22 cellular contexts compared by ENCODE assay signal in the genomic region with DNA sequence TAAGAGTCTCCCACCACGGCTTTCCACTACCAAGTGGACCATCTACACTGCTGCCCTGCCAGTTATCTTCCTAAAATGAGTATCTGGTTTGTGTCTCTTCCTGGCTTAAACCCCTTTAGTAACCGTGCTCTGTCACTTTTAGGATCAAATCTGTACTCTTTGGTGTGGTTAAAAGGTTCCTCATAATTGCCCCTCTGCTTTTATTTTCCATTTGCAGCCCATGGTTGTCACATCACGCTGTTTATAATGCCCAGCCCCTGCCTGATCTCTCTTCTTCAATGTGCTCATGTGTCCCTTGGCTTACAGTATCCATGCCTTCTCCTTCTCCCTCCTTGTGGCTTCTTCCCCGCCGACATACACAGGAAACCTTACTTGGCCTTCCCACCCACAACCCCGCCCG.
DNase-seq lines count a peak whose midpoint lies in the region; ATAC-seq, FAIRE-seq and TF ChIP-seq lines count a peak whose summit lies in the region.
"Had no signal": no experiment of that assay in that cellular context is flagged by ENCODE, and none has a peak within 500 bp of the region (broad histone marks: within the 10 kb centered on the region; RNA-seq: fewer than 3 reads in every experiment).

No MANE protein-coding gene starts in this region.

- TF ChIP-seq RAD21 in GM12878 (IDR thresholded peaks at IDR 0.05; ENCODE audit: insufficient read depth, low read depth, low read length), result no peak

- SMC1A ChIA-PET in GM12878 (lab: Charles Lee; ENCODE audit: uncharacterized antibody, unreplicated experiment), result no interaction called here

- POLR2A ChIA-PET in GM12878 (lab: Charles Lee), result no interaction called here

- TF ChIP-seq CTCF in GM12878 (IDR thresholded peaks at IDR 0.05 in 2 of 3, conservative IDR thresholded peaks at IDR 0.05 in 1 of 3; ENCODE audit: control insufficient read depth in 2 of 3, extremely low read depth in 1 of 3, insufficient read depth in 1 of 3, low read depth in 3 of 3, low read length in 3 of 3), result no peak

- no peaks in the 10 kb centered on the region for H3K36me3 ChIP-seq in GM12878 (ENCODE audit: control insufficient read depth in 2 of 2, insufficient read depth in 2 of 2, low read length in 1 of 2)

- BruUV-seq in GM12878 (replicated peaks; lab: Mats Ljungman, UMichigan), result no TSS peak

- CTCF ChIA-PET in GM12878 (lab: Yijun Ruan, JAX), result no interaction called here

- RAD21 ChIA-PET in GM12878 (lab: Charles Lee; ENCODE audit: unreplicated experiment), result interaction anchor here (1.6 kb wide), 1 partner anchor 10 kb away, joined by 3 read pairs; no protein-coding TSS in a partner anchor

- no peaks in the 10 kb centered on the region for H4K20me1 ChIP-seq in GM12878 (ENCODE audit: control insufficient read depth, insufficient read depth)

- H3K4me2 ChIP-seq in GM12878 (ENCODE audit: control insufficient read depth, insufficient read depth), result no peak overlapping the region
- H3K4me2 ChIP-seq: A549 had no signal

- peaks cover 15% of the 10 kb centered on the region for H3K4me1 Mint-ChIP-seq in stimulated activated effector memory CD8-positive, alpha-beta T cell treated with anti-CD3 and anti-CD28 coated beads, Interleukin-12 subunit alpha, Interleukin-12 subunit beta, amount 100 ng/mL, for 72 hours
- H3K4me1 Mint-ChIP-seq: B cell had no signal

- TF ChIP-seq POLR2A in GM12878 (IDR thresholded peaks at IDR 0.05; ENCODE audit: low read depth, low read length), result no peak

- DNase-seq in GM18507 (ENCODE audit: extremely low spot score, insufficient read length, low read depth) (no peak), OCI-M1 (lab: John Stamatoyannopoulos, UW) (peak; percentile 32), GM12878 (ENCODE audit: low read depth, low spot score) (no peak), medulla oblongata (ENCODE audit: extremely low spot score) (no peak), DMS 273 (lab: John Stamatoyannopoulos, UW; ENCODE audit: unreplicated experiment) (no peak)
- DNase-seq in stimulated activated effector memory CD8-positive, alpha-beta T cell treated with anti-CD3 and anti-CD28 coated beads, Interleukin-12 subunit alpha, Interleukin-12 subunit beta, amount 100 ng/mL, for 72 hours (ENCODE audit: low spot score in 2 of 2), result no peak
- DNase-seq: DMS53, EL, GF-D8, H7, KBM-7, NCI-H1105, NCI-H146, NCI-H2029, NCI-H2171, NCI-H524 treated with DMSO at 0.1 percent for 48 hours had no signal

- peak; percentile 70 for FAIRE-seq in GM18507 (lab: Jason Lieb, UNC)
- FAIRE-seq in GM12878 (lab: Jason Lieb, UNC), result no peak
- FAIRE-seq: A549 had no signal

- TF ChIP-seq EP300 in GM12878 (IDR thresholded peaks at IDR 0.05; ENCODE audit: borderline replicate concordance in 1 of 2, control insufficient read depth in 1 of 2, low read depth in 2 of 2, low read length in 2 of 2), result no peak

- H3K4me1 ChIP-seq in GM12878 (ENCODE audit: control insufficient read depth, insufficient read depth, low read length), result no peaks in the 10 kb centered on the region

- no peaks in the 10 kb centered on the region for H3K9me3 Mint-ChIP-seq in stimulated activated effector memory CD8-positive, alpha-beta T cell treated with anti-CD3 and anti-CD28 coated beads, Interleukin-12 subunit alpha, Interleukin-12 subunit beta, amount 100 ng/mL, for 72 hours

- H2AFZ ChIP-seq in GM12878 (ENCODE audit: control insufficient read depth, low read depth, low read length), result no peak overlapping the region

- no peak overlapping the region for H3K9ac ChIP-seq in GM12878 (ENCODE audit: control insufficient read depth, insufficient read depth, low read length)

- H3K4me3 ChIP-seq in GM12878, result no peak overlapping the region
- H3K4me3 ChIP-seq: A549, SJSA1 had no signal

- H3K36me3 Mint-ChIP-seq in stimulated activated effector memory CD8-positive, alpha-beta T cell treated with anti-CD3 and anti-CD28 coated beads, Interleukin-12 subunit alpha, Interleukin-12 subunit beta, amount 100 ng/mL, for 72 hours, result no peaks in the 10 kb centered on the region
- H3K36me3 Mint-ChIP-seq: CD14-positive monocyte had no signal

- intact Hi-C loops in GM12878 (cut with micrococcal nuclease; ENCODE audit: unreplicated experiment), result no loop called here

- ATAC-seq in GM12878 (no peak), HG02885 (IDR thresholded peaks at IDR 0.05; ENCODE audit: poor library complexity, unreplicated experiment) (no peak)
- peak; percentile 32 for ATAC-seq in stimulated activated effector memory CD8-positive, alpha-beta T cell treated with anti-CD3 and anti-CD28 coated beads, Interleukin-12 subunit alpha, Interleukin-12 subunit beta, amount 100 ng/mL, for 72 hours
- ATAC-seq: A549, Right ventricle myocardium inferior had no signal

- H3K9me3 ChIP-seq in GM12878 (replicated peaks; ENCODE audit: control insufficient read depth, insufficient read depth, low read length), result no peaks in the 10 kb centered on the region
- H3K9me3 ChIP-seq: A549, SJSA1 had no signal

- no peak overlapping the region for H3K27ac ChIP-seq in GM12878 (ENCODE audit: control insufficient read depth, insufficient read depth)
- H3K27ac ChIP-seq: A549, SJSA1 had no signal

- no peaks in the 10 kb centered on the region for H3K27me3 ChIP-seq in GM12878 (replicated peaks in 1 of 2; ENCODE audit: control insufficient read depth in 2 of 2, insufficient read depth in 2 of 2, low read length in 1 of 2)
- H3K27me3 ChIP-seq: SJSA1 had no signal

- 65% methylated on average over 3 of the region's 7 CpGs for WGBS in GM12878 (ENCODE audit: insufficient coverage, insufficient replicate concordance, low lambda C conversion rate, missing lambda C conversion rate)

- in situ Hi-C loops in GM12878 (cut with MboI), result no loop called here

- no peak overlapping the region for H3K4me3 Mint-ChIP-seq in stimulated activated effector memory CD8-positive, alpha-beta T cell treated with anti-CD3 and anti-CD28 coated beads, Interleukin-12 subunit alpha, Interleukin-12 subunit beta, amount 100 ng/mL, for 72 hours
- H3K4me3 Mint-ChIP-seq: B cell, CD14-positive monocyte had no signal

- H3K27ac Mint-ChIP-seq in stimulated activated effector memory CD8-positive, alpha-beta T cell treated with anti-CD3 and anti-CD28 coated beads, Interleukin-12 subunit alpha, Interleukin-12 subunit beta, amount 100 ng/mL, for 72 hours, result no peak overlapping the region
- H3K27ac Mint-ChIP-seq: B cell, CD14-positive monocyte had no signal

- H3K79me2 ChIP-seq in GM12878 (ENCODE audit: control insufficient read depth, insufficient read depth, low read length), result no peaks in the 10 kb centered on the region

TF ChIP-seq in GM12878, 131 proteins besides CTCF, POLR2A, EP300 and RAD21:
- TF ChIP-seq NR2C1 (IDR thresholded peaks at IDR 0.05) (no peak), ZBED1 (IDR thresholded peaks at IDR 0.05; ENCODE audit: borderline replicate concordance) (no peak), MYB (IDR thresholded peaks at IDR 0.05; ENCODE audit: borderline replicate concordance, low read depth, low read length) (no peak), CHD1 (IDR thresholded peaks at IDR 0.05; ENCODE audit: low read depth, low read length) (no peak), HDGF (IDR thresholded peaks at IDR 0.05) (no peak), RUNX3 (IDR thresholded peaks at IDR 0.05; ENCODE audit: low read length) (peak; percentile 50; the same call in 1 of the 2 replicates)
